ENCODE assay signal across 10 cellular contexts in the genomic region with DNA sequence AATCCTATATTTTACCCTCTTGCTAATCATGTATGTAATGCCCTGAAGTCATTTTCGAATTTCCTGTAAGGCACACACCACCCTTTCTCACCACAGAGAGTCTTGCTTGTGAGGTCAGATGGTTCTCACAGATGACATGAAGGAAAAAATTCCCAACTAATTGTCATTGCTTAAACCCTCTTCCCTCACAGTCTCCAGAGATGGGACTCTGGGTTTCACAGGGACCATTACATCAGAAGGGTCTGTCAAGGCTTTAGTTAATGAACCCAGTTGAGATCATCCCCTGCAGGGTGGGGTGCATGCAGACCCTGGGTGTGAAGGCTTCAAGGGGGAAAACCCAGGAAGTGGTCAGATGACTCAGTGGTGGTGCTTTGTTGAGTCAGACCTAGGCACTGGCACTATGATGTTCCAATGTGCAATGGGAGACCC.
DNase-seq lines count a peak whose midpoint lies in the region; ATAC-seq and TF ChIP-seq lines count a peak whose summit lies in the region.
"Had no signal": no experiment of that assay in that cellular context is flagged by ENCODE, and none has a peak within 500 bp of the region (broad histone marks: within the 10 kb centered on the region; RNA-seq: fewer than 3 reads in every experiment).

No MANE protein-coding gene starts in this region.

- peak overlapping the region; percentile 9 for H3K27ac Mint-ChIP-seq in activated CD4-positive, alpha-beta memory T cell treated with anti-CD3 and anti-CD28 coated beads, Interleukin-2, amount 10 ng/mL, durations not matched to agents 7 days and 5 days

- no peak overlapping the region for H3K4me3 ChIP-seq in trophoblast cell (ENCODE audit: low read depth, low read length)

- no peaks in the 10 kb centered on the region for H3K36me3 ChIP-seq in trophoblast cell (ENCODE audit: control insufficient read depth in 1 of 2, insufficient read depth in 2 of 2, low read length in 2 of 2)

- no peaks in the 10 kb centered on the region for H3K27me3 ChIP-seq in trophoblast cell (ENCODE audit: insufficient read depth, low read length)

- no peaks in the 10 kb centered on the region for H3K9me3 ChIP-seq in trophoblast cell (ENCODE audit: insufficient read depth, low read depth, low read length)

- no peaks in the 10 kb centered on the region for H3K27me3 Mint-ChIP-seq in activated CD4-positive, alpha-beta memory T cell treated with anti-CD3 and anti-CD28 coated beads, Interleukin-2, amount 10 ng/mL, durations not matched to agents 7 days and 5 days

- no peak overlapping the region for H3K14ac ChIP-seq in trophoblast cell (ENCODE audit: low read length)

- no peak overlapping the region for H3K18ac ChIP-seq in trophoblast cell (ENCODE audit: low read length)

- ATAC-seq in GM18873 (IDR thresholded peaks at IDR 0.05; ENCODE audit: low FRiP score, unreplicated experiment) (peak; percentile 96), HG02885 (IDR thresholded peaks at IDR 0.05; ENCODE audit: poor library complexity, unreplicated experiment) (peak; percentile 88)
- ATAC-seq: naive thymus-derived CD8-positive, alpha-beta T cell; Panc1 had no signal

- no peak overlapping the region for H3K4ac ChIP-seq in trophoblast cell (ENCODE audit: low read depth, low read length)

- H3K23ac ChIP-seq in trophoblast cell (ENCODE audit: low read length): no peak overlapping the region

- peaks cover 11% of the 10 kb centered on the region for H3K9me3 Mint-ChIP-seq in activated CD4-positive, alpha-beta memory T cell treated with anti-CD3 and anti-CD28 coated beads, Interleukin-2, amount 10 ng/mL, durations not matched to agents 7 days and 5 days

- peak; percentile 60 for DNase-seq in activated CD4-positive, alpha-beta memory T cell treated with anti-CD3 and anti-CD28 coated beads, Interleukin-2, amount 10 ng/mL, durations not matched to agents 7 days and 5 days
- DNase-seq in trophoblast cell (peak; percentile 6 to 15), T-helper 9 cell (no peak), cerebellum (ENCODE audit: low spot score) (no peak), iPS-NIHi11 (ENCODE audit: low spot score) (no peak), GM10248 (ENCODE audit: extremely low spot score) (no peak)

- no peak overlapping the region for H3K4me2 ChIP-seq in trophoblast cell (ENCODE audit: low read length)

- H3K4me1 Mint-ChIP-seq in activated CD4-positive, alpha-beta memory T cell treated with anti-CD3 and anti-CD28 coated beads, Interleukin-2, amount 10 ng/mL, durations not matched to agents 7 days and 5 days: peaks cover 30% of the 10 kb centered on the region

- no peak overlapping the region for H2BK120ac ChIP-seq in trophoblast cell (ENCODE audit: insufficient read depth, low read length, poor library complexity)

- WGBS in trophoblast cell (ENCODE audit: extremely low coverage, insufficient coverage, insufficient read length): no CpG with 5 or more reads among the region's 1 CpG

- no peak for TF ChIP-seq CTCF in GM10248 (IDR thresholded peaks at IDR 0.05; ENCODE audit: control extremely low read depth, extremely low read depth, low read depth, missing control alignments)

- no peak overlapping the region for H2BK5ac ChIP-seq in trophoblast cell (ENCODE audit: low read depth, low read length, poor library complexity)

- no peaks in the 10 kb centered on the region for H3K79me1 ChIP-seq in trophoblast cell (ENCODE audit: low read length)

- H3K36me3 Mint-ChIP-seq in activated CD4-positive, alpha-beta memory T cell treated with anti-CD3 and anti-CD28 coated beads, Interleukin-2, amount 10 ng/mL, durations not matched to agents 7 days and 5 days (ENCODE audit: low read depth): peaks cover 2% of the 10 kb centered on the region
- H3K36me3 Mint-ChIP-seq: naive thymus-derived CD8-positive, alpha-beta T cell had no signal

- CTCF ChIA-PET in activated CD4-positive, alpha-beta memory T cell treated with anti-CD3 and anti-CD28 coated beads, Interleukin-2, amount 10 ng/mL, durations not matched to agents 7 days and 5 days (lab: Charles Lee): no interaction called here
- CTCF ChIA-PET in GM10248 (lab: Yijun Ruan, JAX): interaction anchor here (1.3 kb wide), 1 partner anchor 12 kb away, joined by 3 read pairs; no protein-coding TSS in a partner anchor

- H4K8ac ChIP-seq in trophoblast cell (ENCODE audit: low read depth, low read length): no peak overlapping the region

- H4K12ac ChIP-seq in trophoblast cell (ENCODE audit: low read depth, low read length): no peak overlapping the region

- no peak overlapping the region for H3K27ac ChIP-seq in trophoblast cell (ENCODE audit: low read depth, low read length)

- POLR2A ChIA-PET in activated CD4-positive, alpha-beta memory T cell treated with anti-CD3 and anti-CD28 coated beads, Interleukin-2, amount 10 ng/mL, durations not matched to agents 7 days and 5 days (lab: Charles Lee): interaction anchor here (1.0 kb wide), 1 partner anchor 11 kb away, joined by 3 read pairs; no protein-coding TSS in a partner anchor
- POLR2A ChIA-PET in GM10248 (lab: Yijun Ruan, JAX): no interaction called here

- no peak overlapping the region for H4K91ac ChIP-seq in trophoblast cell (ENCODE audit: low read depth, low read length)

- H2AK5ac ChIP-seq in trophoblast cell (ENCODE audit: low read length): no peak overlapping the region

- no peak overlapping the region for H2BK12ac ChIP-seq in trophoblast cell (ENCODE audit: low read length)

- no peak overlapping the region for H3K4me3 Mint-ChIP-seq in activated CD4-positive, alpha-beta memory T cell treated with anti-CD3 and anti-CD28 coated beads, Interleukin-2, amount 10 ng/mL, durations not matched to agents 7 days and 5 days
- H3K4me3 Mint-ChIP-seq: naive thymus-derived CD8-positive, alpha-beta T cell had no signal

- no peaks in the 10 kb centered on the region for H3K4me1 ChIP-seq in trophoblast cell (ENCODE audit: control insufficient read depth in 1 of 2, insufficient read depth in 2 of 2, low read length in 2 of 2)

- H2AFZ ChIP-seq in trophoblast cell (ENCODE audit: insufficient read depth, low read length, poor library complexity): no peak overlapping the region

- H3K9ac ChIP-seq in trophoblast cell (ENCODE audit: low read length): no peak overlapping the region

- no peaks in the 10 kb centered on the region for H3K79me2 ChIP-seq in trophoblast cell (ENCODE audit: control insufficient read depth, insufficient read depth, low read length, poor library complexity)

Comparison
In these comparisons a context has a peak if more than half of its experiments do, and no peak if none do; other contexts are left out.
1. DNase-seq: peak in activated CD4-positive, alpha-beta memory T cell treated with anti-CD3 and anti-CD28 coated beads, Interleukin-2, amount 10 ng/mL, durations not matched to agents 7 days and 5 days (single experiment) and trophoblast cell (2 of 2); none in T-helper 9 cell (single experiment), cerebellum (single experiment), iPS-NIHi11 (single experiment) and GM10248 (single experiment).